In genomic region chr14:64734990-64735389, GRCh38 we compare ENCODE assay signal across 13 cellular contexts. TPM values are rescaled to one million over a fixed set of nuclear protein-coding genes. Genes with fewer than 3 reads are reported as not detected.
DNase-seq lines count a peak whose midpoint lies in the region; ATAC-seq, FAIRE-seq and TF ChIP-seq lines count a peak whose summit lies in the region.
"Had no signal": no experiment of that assay in that cellular context is flagged by ENCODE, and none has a peak within 500 bp of the region (broad histone marks: within the 10 kb centered on the region; RNA-seq: fewer than 3 reads in every experiment).

No MANE protein-coding gene starts in this region.

- H3K27me3 ChIP-seq in stomach = no peaks in the 10 kb centered on the region
- H3K27me3 ChIP-seq: esophagus squamous epithelium had no signal

- H3K4me1 Mint-ChIP-seq in activated naive CD8-positive, alpha-beta T cell treated with anti-CD3 and anti-CD28 coated beads, Interleukin-2, amount 10 ng/mL, durations not matched to agents 7 days and 5 days = peaks cover 8% of the 10 kb centered on the region
- H3K4me1 Mint-ChIP-seq in activated naive CD8-positive, alpha-beta T cell treated with anti-CD3 and anti-CD28 coated beads for 36 hours = no peaks in the 10 kb centered on the region
- peaks cover 18% of the 10 kb centered on the region for H3K4me1 Mint-ChIP-seq in type B pancreatic cell (ENCODE audit: unreplicated experiment)
- H3K4me1 Mint-ChIP-seq: IgD-negative memory B cell had no signal

- peak overlapping the region in 1 of 2 donors; percentile 44 for H3K27ac ChIP-seq in kidney (ENCODE audit: low read depth in 2 of 2, low read length in 2 of 2)
- peak overlapping the region in 1 of 5 donors; percentile 51 for H3K27ac ChIP-seq in stomach

- POLR2A ChIA-PET in activated naive CD8-positive, alpha-beta T cell treated with anti-CD3 and anti-CD28 coated beads, Interleukin-2, amount 10 ng/mL, durations not matched to agents 7 days and 5 days (lab: Charles Lee) = no interaction called here

- TF ChIP-seq CTCF in kidney (IDR thresholded peaks at IDR 0.05; ENCODE audit: borderline replicate concordance, extremely low read depth, insufficient read depth) (no peak), type B pancreatic cell (conservative IDR thresholded peaks at IDR 0.05) (no peak), stomach (IDR thresholded peaks at IDR 0.05) (no peak)

- H3K4me3 ChIP-seq in kidney (ENCODE audit: low read length in 2 of 2) (no peak overlapping the region), stomach (no peak overlapping the region)
- H3K4me3 ChIP-seq: esophagus squamous epithelium had no signal

- FAIRE-seq in kidney (lab: Jason Lieb, UNC) = no peak

- no peaks in the 10 kb centered on the region for H3K27me3 Mint-ChIP-seq in activated naive CD8-positive, alpha-beta T cell treated with anti-CD3 and anti-CD28 coated beads, Interleukin-2, amount 10 ng/mL, durations not matched to agents 7 days and 5 days
- no peaks in the 10 kb centered on the region for H3K27me3 Mint-ChIP-seq in activated naive CD8-positive, alpha-beta T cell treated with anti-CD3 and anti-CD28 coated beads for 36 hours
- no peaks in the 10 kb centered on the region for H3K27me3 Mint-ChIP-seq in type B pancreatic cell
- H3K27me3 Mint-ChIP-seq: IgD-negative memory B cell had no signal

- intact Hi-C loops in kidney (cut with DNase I) (no loop called here), stomach (cut with DNase I; ENCODE audit: low total_unique reads) (no loop called here)

- no peaks in the 10 kb centered on the region for H3K36me3 Mint-ChIP-seq in activated naive CD8-positive, alpha-beta T cell treated with anti-CD3 and anti-CD28 coated beads, Interleukin-2, amount 10 ng/mL, durations not matched to agents 7 days and 5 days
- H3K36me3 Mint-ChIP-seq in activated naive CD8-positive, alpha-beta T cell treated with anti-CD3 and anti-CD28 coated beads for 36 hours = no peaks in the 10 kb centered on the region
- H3K36me3 Mint-ChIP-seq in type B pancreatic cell = peaks cover 25% of the 10 kb centered on the region
- H3K36me3 Mint-ChIP-seq: IgD-negative memory B cell had no signal

- TF ChIP-seq POLR2A in stomach (IDR thresholded peaks at IDR 0.05) = no peak

- H3K4me1 ChIP-seq in kidney (ENCODE audit: control insufficient read depth in 1 of 2, insufficient read depth in 1 of 2, low read depth in 1 of 2, low read length in 2 of 2) (peaks cover 17 to 19% of the 10 kb centered on the region in 2 donors), stomach (peaks cover 6 to 17% (median 15%) of the 10 kb centered on the region in 4 donors)

- no peak for TF ChIP-seq EP300 in stomach (IDR thresholded peaks at IDR 0.05)

- 66 to 77% (median 73%) methylated on average over 6 of the region's 6 CpGs for WGBS in stomach, 5 donors

- H3K36me3 ChIP-seq in kidney (ENCODE audit: control insufficient read depth in 1 of 2, insufficient read depth in 2 of 2, low read length in 2 of 2) (peaks cover 25 to 39% of the 10 kb centered on the region in 2 donors), stomach (peaks cover 66 to 92% (median 78%) of the 10 kb centered on the region in 4 donors)

- no peak for ATAC-seq in activated naive CD8-positive, alpha-beta T cell treated with anti-CD3 and anti-CD28 coated beads, Interleukin-2, amount 10 ng/mL, durations not matched to agents 7 days and 5 days (ENCODE audit: low read depth)

- no peak overlapping the region for H3K4me3 Mint-ChIP-seq in activated naive CD8-positive, alpha-beta T cell treated with anti-CD3 and anti-CD28 coated beads, Interleukin-2, amount 10 ng/mL, durations not matched to agents 7 days and 5 days
- H3K4me3 Mint-ChIP-seq in activated naive CD8-positive, alpha-beta T cell treated with anti-CD3 and anti-CD28 coated beads for 36 hours = no peak overlapping the region
- H3K4me3 Mint-ChIP-seq in type B pancreatic cell = no peak overlapping the region
- H3K4me3 Mint-ChIP-seq: IgD-negative memory B cell had no signal

- DNase-seq in activated naive CD8-positive, alpha-beta T cell treated with anti-CD3 and anti-CD28 coated beads, Interleukin-2, amount 10 ng/mL, durations not matched to agents 7 days and 5 days = no peak
- no peak for DNase-seq in activated naive CD8-positive, alpha-beta T cell treated with anti-CD3 and anti-CD28 coated beads for 36 hours
- DNase-seq in NCI-H510A (lab: John Stamatoyannopoulos, UW) = peak; percentile 74
- peak; percentile 6 for DNase-seq in kidney
- DNase-seq in type B pancreatic cell (ENCODE audit: extremely low spot score, unreplicated experiment) = no peak
- no peak for DNase-seq in UCSD-AML1 (lab: John Stamatoyannopoulos, UW; ENCODE audit: unreplicated experiment)
- no peak for DNase-seq in activated CD4-positive, CD25-positive, alpha-beta regulatory T cell (lab: John Stamatoyannopoulos, UW)
- no peak for DNase-seq in stomach
- DNase-seq: esophagus squamous epithelium; GDM1; NCI-H2081 treated with DMSO at 0.1 percent for 48 hours; stimulated activated CD4-positive, alpha-beta T cell treated with anti-CD3 and anti-CD28 coated beads, Interleukin-1b, Interleukin-23, amount 100 ng/mL, for 48 hours had no signal

- H3K27ac Mint-ChIP-seq in activated naive CD8-positive, alpha-beta T cell treated with anti-CD3 and anti-CD28 coated beads, Interleukin-2, amount 10 ng/mL, durations not matched to agents 7 days and 5 days = peak overlapping the region; percentile 3
- no peak overlapping the region for H3K27ac Mint-ChIP-seq in activated naive CD8-positive, alpha-beta T cell treated with anti-CD3 and anti-CD28 coated beads for 36 hours
- peak overlapping the region; percentile 65 for H3K27ac Mint-ChIP-seq in type B pancreatic cell
- H3K27ac Mint-ChIP-seq: IgD-negative memory B cell had no signal

- H3K9me3 ChIP-seq in kidney (ENCODE audit: control insufficient read depth in 1 of 2, low read length in 2 of 2) (no peaks in the 10 kb centered on the region), stomach (no peaks in the 10 kb centered on the region)
- H3K9me3 ChIP-seq: esophagus squamous epithelium had no signal

- no peak overlapping the region for H3K9ac ChIP-seq in kidney (ENCODE audit: low read length in 2 of 2)

- no peaks in the 10 kb centered on the region for H3K9me3 Mint-ChIP-seq in activated naive CD8-positive, alpha-beta T cell treated with anti-CD3 and anti-CD28 coated beads, Interleukin-2, amount 10 ng/mL, durations not matched to agents 7 days and 5 days
- H3K9me3 Mint-ChIP-seq in activated naive CD8-positive, alpha-beta T cell treated with anti-CD3 and anti-CD28 coated beads for 36 hours = no peaks in the 10 kb centered on the region
- H3K9me3 Mint-ChIP-seq in type B pancreatic cell = no peaks in the 10 kb centered on the region
- H3K9me3 Mint-ChIP-seq: IgD-negative memory B cell had no signal

RNA-seq across cellular contexts. Expression of gene PLEKHG3, which starts 30.8 kb away (rescaled TPM):
- total RNA-seq in activated naive CD8-positive, alpha-beta T cell treated with anti-CD3 and anti-CD28 coated beads, Interleukin-2, amount 10 ng/mL, durations not matched to agents 7 days and 5 days = 1 to 10 TPM; 5.5 to 6.6 TPM
- under 1 TPM in 1 of 2 experiments, not detected in 1; 0.12 TPM for total RNA-seq in activated naive CD8-positive, alpha-beta T cell treated with anti-CD3 and anti-CD28 coated beads for 36 hours
- total RNA-seq in kidney (127 TPM), type B pancreatic cell (ENCODE audit: low replicate concordance) (64.7 and 83.9 TPM in 2 replicates), stomach (100 to 1,000 TPM in 1 of 5 donors, 10 to 100 TPM in 4; 25.3 to 292 (median 27.2) TPM)
- polyA plus RNA-seq in kidney (ENCODE audit: insufficient read depth, low read depth, low replicate concordance) (51.9 TPM), stomach (10 to 100 TPM in 1 of 3 donors, 1 to 10 TPM in 2; 7.3 to 24.8 (median 9.2) TPM)

Comparison
In these comparisons a context has a peak if more than half of its experiments do, and no peak if none do; other contexts are left out.
1. RNA of gene PLEKHG3, which starts 30.8 kb away (total RNA-seq): 127 TPM in kidney (single experiment), 64.7 to 83.9 TPM in type B pancreatic cell, 25.3 to 292 TPM in stomach and 5.5 to 6.6 TPM in activated naive CD8-positive, alpha-beta T cell treated with anti-CD3 and anti-CD28 coated beads, Interleukin-2, amount 10 ng/mL, durations not matched to agents 7 days and 5 days; 0.12 TPM in activated naive CD8-positive, alpha-beta T cell treated with anti-CD3 and anti-CD28 coated beads for 36 hours; every median in the first group is over 4 times any median in the second.
2. DNase-seq: peak in NCI-H510A (single experiment) and kidney (single experiment); none in activated naive CD8-positive, alpha-beta T cell treated with anti-CD3 and anti-CD28 coated beads, Interleukin-2, amount 10 ng/mL, durations not matched to agents 7 days and 5 days (single experiment), activated naive CD8-positive, alpha-beta T cell treated with anti-CD3 and anti-CD28 coated beads for 36 hours (single experiment), type B pancreatic cell (single experiment), UCSD-AML1 (single experiment), activated CD4-positive, CD25-positive, alpha-beta regulatory T cell (0 of 4) and stomach (single experiment).